ENCODE assay signal across 18 cellular contexts in the genomic region with DNA sequence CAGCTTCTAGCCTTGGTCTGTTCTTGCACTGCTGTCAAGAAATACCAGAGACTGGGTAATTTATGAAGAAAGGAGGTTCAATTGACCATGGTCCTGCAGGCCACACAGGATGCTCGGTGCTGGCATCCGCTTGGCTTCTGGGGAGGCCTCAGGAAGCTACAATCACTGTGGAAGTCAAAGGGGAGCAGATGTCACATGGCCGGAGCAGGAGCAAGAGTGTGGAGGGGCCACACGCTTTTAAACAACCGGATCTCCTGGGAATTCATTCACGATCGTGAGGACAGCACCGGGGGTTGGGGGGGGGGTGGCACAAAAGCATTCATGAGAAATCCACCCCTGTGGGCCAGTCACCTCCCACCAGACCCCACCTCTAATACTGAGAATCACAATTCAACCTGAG.
DNase-seq lines count a peak whose midpoint lies in the region; TF ChIP-seq lines count a peak whose summit lies in the region.
"Had no signal": no experiment of that assay in that cellular context is flagged by ENCODE, and none has a peak within 500 bp of the region (broad histone marks: within the 10 kb centered on the region; RNA-seq: fewer than 3 reads in every experiment).

No MANE protein-coding gene starts in this region.

- H3K36me3 ChIP-seq in BLaER1, result no peaks in the 10 kb centered on the region
- H3K36me3 ChIP-seq in BLaER1 treated with 17β-estradiol and CSF1 and Interleukin-3, amounts not matched to agents 10 nM and 100 nM, result no peaks in the 10 kb centered on the region
- no peaks in the 10 kb centered on the region for H3K36me3 ChIP-seq in colonic mucosa
- H3K36me3 ChIP-seq: BE2C had no signal

- H3K9me3 ChIP-seq in BLaER1 (no peaks in the 10 kb centered on the region), colonic mucosa (no peaks in the 10 kb centered on the region)
- 0 out of 22 replicates have a peak, but pooled peaks cover 0 to 2% (median 0%) of the 10 kb centered on the region in 11 experiments for H3K9me3 ChIP-seq in BLaER1 treated with 17β-estradiol and CSF1 and Interleukin-3, amounts not matched to agents 10 nM and 100 nM (replicated peaks in 1 of 11)
- H3K9me3 ChIP-seq: BE2C, Caco-2 had no signal

- H3K4me2 ChIP-seq in BLaER1, result peak overlapping the region; percentile 57
- H3K4me2 ChIP-seq in BLaER1 treated with 17β-estradiol and CSF1 and Interleukin-3, amounts not matched to agents 10 nM and 100 nM, result peak overlapping the region in 7 of 11 experiments; percentile 56 to 77 (median 71); a peak in 12 of 22 replicates

- DNase-seq in colonic mucosa (peak; percentile 2), cerebellum (ENCODE audit: low spot score) (no peak), COLO829 (ENCODE audit: low spot score) (no peak)
- DNase-seq: 8988T; ACHN; BE2C; C1 segment of cervical spinal cord; Caco-2; Calu3; CD4-positive, alpha-beta memory T cell; CD4-positive, CD25-positive, alpha-beta regulatory T cell; CD8-positive, alpha-beta memory T cell; DMS79 treated with DMSO at 0.1 percent for 48 hours; EL; GDM1 had no signal

- H3K4me1 ChIP-seq in BLaER1, result peaks cover 19% of the 10 kb centered on the region
- peaks cover 8 to 19% (median 15%) of the 10 kb centered on the region in 10 experiments; a peak in 17 of 20 replicates for H3K4me1 ChIP-seq in BLaER1 treated with 17β-estradiol and CSF1 and Interleukin-3, amounts not matched to agents 10 nM and 100 nM
- H3K4me1 ChIP-seq in colonic mucosa, result no peaks in the 10 kb centered on the region
- H3K4me1 ChIP-seq: BE2C, Caco-2 had no signal

- no peaks in the 10 kb centered on the region for H4K20me1 ChIP-seq in BLaER1
- H4K20me1 ChIP-seq in BLaER1 treated with 17β-estradiol and CSF1 and Interleukin-3, amounts not matched to agents 10 nM and 100 nM, result no peaks in the 10 kb centered on the region

- H3K27ac ChIP-seq in BLaER1 (no peak overlapping the region), colonic mucosa (no peak overlapping the region)
- H3K27ac ChIP-seq in BLaER1 treated with 17β-estradiol and CSF1 and Interleukin-3, amounts not matched to agents 10 nM and 100 nM, result no peak overlapping the region

- intact Hi-C loops in colonic mucosa (cut with DNase I), result no loop called here

- H3K4me3 ChIP-seq in BLaER1 (no peak overlapping the region), colonic mucosa (no peak overlapping the region)
- no peak overlapping the region for H3K4me3 ChIP-seq in BLaER1 treated with 17β-estradiol and CSF1 and Interleukin-3, amounts not matched to agents 10 nM and 100 nM
- H3K4me3 ChIP-seq: GM12878 had no signal

- H3K9ac ChIP-seq in BLaER1 (no peak overlapping the region), colonic mucosa (ENCODE audit: low read depth in 2 of 2, low read length in 2 of 2) (no peak overlapping the region)
- no peak overlapping the region for H3K9ac ChIP-seq in BLaER1 treated with 17β-estradiol and CSF1 and Interleukin-3, amounts not matched to agents 10 nM and 100 nM

- no peaks in the 10 kb centered on the region for H3K27me3 ChIP-seq in BLaER1
- H3K27me3 ChIP-seq in BLaER1 treated with 17β-estradiol and CSF1 and Interleukin-3, amounts not matched to agents 10 nM and 100 nM, result no peaks in the 10 kb centered on the region
- no peaks in the 10 kb centered on the region for H3K27me3 ChIP-seq in colonic mucosa
- H3K27me3 ChIP-seq: BE2C had no signal

- TF ChIP-seq CTCF in colonic mucosa (IDR thresholded peaks at IDR 0.05), result no peak
